16 cellular contexts compared by ENCODE assay signal in the genomic region with DNA sequence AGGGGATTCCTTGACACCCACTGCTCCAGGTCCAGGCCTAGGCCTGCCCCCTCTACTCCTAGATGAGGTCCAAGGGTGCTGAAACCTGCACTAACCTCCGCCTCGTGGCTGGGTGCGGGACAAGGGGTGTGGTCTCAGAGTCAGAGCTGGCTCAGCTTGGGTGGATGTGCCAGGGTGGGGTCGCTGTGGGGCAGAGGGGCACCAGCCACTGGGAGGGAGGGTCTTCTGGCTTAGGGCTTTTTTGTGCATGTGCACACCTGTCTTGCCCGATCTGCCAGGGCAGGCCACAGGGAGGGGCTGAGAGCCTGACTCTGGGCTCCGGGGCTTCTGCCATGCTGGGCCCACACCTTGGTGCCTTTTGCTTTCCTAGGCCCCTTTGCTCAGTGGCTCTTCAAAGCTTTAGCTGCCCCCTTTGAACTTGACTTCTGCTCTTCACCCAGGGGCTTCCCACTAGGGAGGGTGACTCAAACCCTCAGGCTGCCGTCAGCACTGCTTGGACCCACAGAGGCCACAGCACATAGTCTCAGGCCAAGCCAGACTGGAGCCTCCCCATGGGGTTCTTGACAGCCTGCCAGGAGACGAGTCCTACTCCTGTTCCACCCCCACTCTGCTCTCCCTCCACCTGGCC.
DNase-seq lines count a peak whose midpoint lies in the region; ATAC-seq and TF ChIP-seq lines count a peak whose summit lies in the region.
"Had no signal": no experiment of that assay in that cellular context is flagged by ENCODE, and none has a peak within 500 bp of the region (broad histone marks: within the 10 kb centered on the region; RNA-seq: fewer than 3 reads in every experiment).

No MANE protein-coding gene starts in this region.

- H3K4me3 ChIP-seq in CD8-positive, alpha-beta T cell (ENCODE audit: low read depth, low read length) = no peak overlapping the region
- no peak overlapping the region for H3K4me3 ChIP-seq in WERI-Rb-1 (ENCODE audit: low read depth, low read length)

- peak; percentile 54 for ATAC-seq in CD8-positive, alpha-beta T cell
- ATAC-seq in HG03108 (IDR thresholded peaks at IDR 0.05; ENCODE audit: unreplicated experiment) (no peak), HG02759 (IDR thresholded peaks at IDR 0.05; ENCODE audit: unreplicated experiment) (no peak)
- ATAC-seq: left lobe of liver had no signal

- no peaks in the 10 kb centered on the region for H3K36me3 Mint-ChIP-seq in CD8-positive, alpha-beta T cell
- H3K36me3 Mint-ChIP-seq in activated naive CD8-positive, alpha-beta T cell = no peaks in the 10 kb centered on the region
- H3K36me3 Mint-ChIP-seq: brain, type B pancreatic cell had no signal

- no peaks in the 10 kb centered on the region for H3K36me3 ChIP-seq in CD8-positive, alpha-beta T cell (ENCODE audit: insufficient read depth, low read length)
- H3K36me3 ChIP-seq in WERI-Rb-1 = no peaks in the 10 kb centered on the region

- no peaks in the 10 kb centered on the region for H3K27me3 Mint-ChIP-seq in CD8-positive, alpha-beta T cell (ENCODE audit: low read depth)
- H3K27me3 Mint-ChIP-seq in activated naive CD8-positive, alpha-beta T cell = no peaks in the 10 kb centered on the region

- no peak overlapping the region for H3K4me3 Mint-ChIP-seq in CD8-positive, alpha-beta T cell
- peak overlapping the region; percentile 12 for H3K4me3 Mint-ChIP-seq in activated naive CD8-positive, alpha-beta T cell
- H3K4me3 Mint-ChIP-seq: brain, type B pancreatic cell had no signal

- no peak for TF ChIP-seq CTCF in CD8-positive, alpha-beta T cell (IDR thresholded peaks at IDR 0.05)
- TF ChIP-seq CTCF in GM10266 (IDR thresholded peaks at IDR 0.05; ENCODE audit: control insufficient read depth, insufficient read depth, low read depth, missing control alignments) (no peak), WERI-Rb-1 (IDR thresholded peaks at IDR 0.05; ENCODE audit: low read depth, low read length) (no peak)

- H3K27me3 ChIP-seq in CD8-positive, alpha-beta T cell (ENCODE audit: insufficient read depth, low read length) = no peaks in the 10 kb centered on the region
- no peaks in the 10 kb centered on the region for H3K27me3 ChIP-seq in WERI-Rb-1 (ENCODE audit: insufficient read depth, low read depth, severe bottlenecking)

- H3K4me1 ChIP-seq in CD8-positive, alpha-beta T cell (ENCODE audit: insufficient read depth, low read length) = peaks cover 34% of the 10 kb centered on the region
- H3K4me1 ChIP-seq: parathyroid adenoma had no signal

- no peak overlapping the region for H3K27ac ChIP-seq in CD8-positive, alpha-beta T cell (ENCODE audit: low read depth, low read length)
- H3K27ac ChIP-seq in WERI-Rb-1 = no peak overlapping the region
- H3K27ac ChIP-seq: parathyroid adenoma had no signal

- CTCF ChIA-PET in CD8-positive, alpha-beta T cell (lab: Charles Lee) = interaction anchor here (2.9 to 6.0 kb wide), 3 partner anchors 35 to 91 kb away, joined by 8 to 23 read pairs (median 15); no protein-coding TSS in a partner anchor

- no peaks in the 10 kb centered on the region for H3K9me3 ChIP-seq in CD8-positive, alpha-beta T cell (ENCODE audit: low read length)
- no peaks in the 10 kb centered on the region for H3K9me3 ChIP-seq in WERI-Rb-1 (ENCODE audit: severe bottlenecking)

- intact Hi-C loops in CD8-positive, alpha-beta T cell (cut with DNase I, micrococcal nuclease) = no loop called here

- no peaks in the 10 kb centered on the region for H3K9me3 Mint-ChIP-seq in CD8-positive, alpha-beta T cell
- no peaks in the 10 kb centered on the region for H3K9me3 Mint-ChIP-seq in activated naive CD8-positive, alpha-beta T cell (ENCODE audit: low read depth)
- H3K9me3 Mint-ChIP-seq: type B pancreatic cell had no signal

- peak in 1 of 7 experiments; percentile 32 for DNase-seq in CD8-positive, alpha-beta T cell
- peak; percentile 22 for DNase-seq in GM10266 (ENCODE audit: extremely low spot score)
- peak; percentile 21 for DNase-seq in kidney tubule cell (ENCODE audit: low spot score)
- no peak for DNase-seq in WERI-Rb-1
- no peak for DNase-seq in stimulated activated CD4-positive, alpha-beta T cell treated with anti-CD3 and anti-CD28 coated beads, Interleukin-4, amount 100 ng/mL, for 1 hour
- DNase-seq: activated CD4-positive, alpha-beta T cell treated with anti-CD3 and anti-CD28 coated beads for 1 hour; DND-41; KG1; RPMI8226 had no signal

- peak overlapping the region; percentile 18 for H3K27ac Mint-ChIP-seq in CD8-positive, alpha-beta T cell
- peak overlapping the region; percentile 82 for H3K27ac Mint-ChIP-seq in activated naive CD8-positive, alpha-beta T cell
- H3K27ac Mint-ChIP-seq: type B pancreatic cell had no signal

- POLR2A ChIA-PET in CD8-positive, alpha-beta T cell (lab: Charles Lee) = interaction anchor here (1.2 to 4.7 kb wide), 5 partner anchors 33 to 89 kb away, joined by 3 to 17 read pairs (median 4); no protein-coding TSS in a partner anchor

- H3K4me1 Mint-ChIP-seq in CD8-positive, alpha-beta T cell (ENCODE audit: low read depth) = peaks cover 38% of the 10 kb centered on the region
- peaks cover 43% of the 10 kb centered on the region for H3K4me1 Mint-ChIP-seq in activated naive CD8-positive, alpha-beta T cell (ENCODE audit: low read depth)

Comparison
In these comparisons a context has a peak if more than half of its experiments do, and no peak if none do; other contexts are left out.
1. DNase-seq: peak in GM10266 (single experiment) and kidney tubule cell (single experiment); none in WERI-Rb-1 (single experiment) and stimulated activated CD4-positive, alpha-beta T cell treated with anti-CD3 and anti-CD28 coated beads, Interleukin-4, amount 100 ng/mL, for 1 hour (single experiment).